ENCODE assay signal across 1 cellular context in the genomic region with DNA sequence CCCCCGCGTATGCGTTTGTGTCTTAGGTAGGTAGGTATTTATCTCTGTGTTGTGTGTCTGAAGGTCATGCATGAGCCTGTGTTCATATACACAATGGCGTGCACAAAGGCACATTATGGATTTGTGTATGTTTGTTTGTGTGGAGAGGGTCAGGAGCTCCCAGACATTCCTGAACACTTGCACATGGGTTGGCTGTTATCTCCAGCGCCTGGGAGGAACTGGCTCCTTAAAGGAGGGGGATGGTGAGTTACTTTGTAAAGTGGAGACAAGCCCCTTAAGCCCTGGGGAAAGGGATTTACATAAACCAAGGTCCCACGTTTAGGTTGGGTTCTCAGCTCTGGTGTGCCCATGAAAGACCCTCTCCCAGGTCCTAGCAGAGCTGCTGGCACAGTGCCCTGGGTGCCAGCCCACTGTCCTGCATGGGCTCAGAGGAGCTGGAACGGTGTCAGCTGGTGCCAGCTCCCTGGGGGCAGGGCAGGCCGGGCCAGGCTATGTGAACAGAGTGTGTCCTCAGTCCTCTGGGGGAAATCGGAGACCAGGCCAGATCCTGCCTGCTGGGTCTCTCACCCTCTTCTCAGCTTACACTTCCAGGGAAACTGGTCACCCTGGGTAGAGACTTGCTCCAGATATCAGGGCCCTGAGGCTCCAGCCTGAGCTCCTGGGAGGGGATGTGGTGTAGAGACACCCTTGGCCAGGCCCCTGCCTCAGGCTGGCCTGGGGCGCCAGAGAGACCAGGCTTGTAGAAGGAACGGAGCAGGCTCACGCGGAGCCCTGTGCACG.
TF ChIP-seq lines count a peak whose summit lies in the region.

No MANE protein-coding gene starts in this region.

TF ChIP-seq in K562, 482 proteins besides CTCF, POLR2A, EP300 and RAD21:
- TF ChIP-seq CCAR2 (IDR thresholded peaks at IDR 0.05; ENCODE audit: low read depth, low read length) (no peak), CHD1 (IDR thresholded peaks at IDR 0.05; ENCODE audit: low read length) (no peak), ZNF408 (CRISPR knock-in tag; IDR thresholded peaks at IDR 0.05; ENCODE audit: low read depth) (no peak), NFIC (IDR thresholded peaks at IDR 0.05) (peak; percentile 16; the same call in 1 of the 2 replicates), BRD4 (IDR thresholded peaks at IDR 0.05) (no peak), PRPF4 (IDR thresholded peaks at IDR 0.05; ENCODE audit: insufficient read depth, low read depth, low read length, poor library complexity, severe bottlenecking) (no peak), SPI1 (IDR thresholded peaks at IDR 0.05; ENCODE audit: borderline replicate concordance, low read depth, low read length) (peak; percentile 9; the same call in 1 of the 2 replicates)
TF ChIP-seq in K562: peak in this region for 2.
